1 cellular context compared by ENCODE assay signal in the genomic region with DNA sequence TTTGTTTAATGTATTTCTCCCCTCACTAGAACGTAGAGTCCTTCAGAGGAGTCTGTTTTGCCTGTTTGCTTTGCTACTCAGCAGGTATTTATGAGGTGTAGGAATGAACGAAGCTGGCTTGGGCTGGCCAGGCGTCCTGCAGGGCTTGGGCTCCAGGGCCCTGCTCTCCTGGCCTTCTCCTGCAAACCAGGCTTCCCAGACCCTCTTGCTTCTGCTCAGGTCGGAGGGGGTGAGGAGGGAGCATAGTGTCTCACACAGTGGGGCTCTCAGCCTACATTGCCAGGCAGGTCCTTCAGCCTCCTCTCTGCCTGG.
TF ChIP-seq lines count a peak whose summit lies in the region.

No MANE protein-coding gene starts in this region.

TF ChIP-seq in GM23338, 12 proteins besides CTCF, POLR2A, EP300 and RAD21:
- TF ChIP-seq POLR2AphosphoS5 (IDR thresholded peaks at IDR 0.05; ENCODE audit: low read depth), result no peak
- TF ChIP-seq, protein P1, sequence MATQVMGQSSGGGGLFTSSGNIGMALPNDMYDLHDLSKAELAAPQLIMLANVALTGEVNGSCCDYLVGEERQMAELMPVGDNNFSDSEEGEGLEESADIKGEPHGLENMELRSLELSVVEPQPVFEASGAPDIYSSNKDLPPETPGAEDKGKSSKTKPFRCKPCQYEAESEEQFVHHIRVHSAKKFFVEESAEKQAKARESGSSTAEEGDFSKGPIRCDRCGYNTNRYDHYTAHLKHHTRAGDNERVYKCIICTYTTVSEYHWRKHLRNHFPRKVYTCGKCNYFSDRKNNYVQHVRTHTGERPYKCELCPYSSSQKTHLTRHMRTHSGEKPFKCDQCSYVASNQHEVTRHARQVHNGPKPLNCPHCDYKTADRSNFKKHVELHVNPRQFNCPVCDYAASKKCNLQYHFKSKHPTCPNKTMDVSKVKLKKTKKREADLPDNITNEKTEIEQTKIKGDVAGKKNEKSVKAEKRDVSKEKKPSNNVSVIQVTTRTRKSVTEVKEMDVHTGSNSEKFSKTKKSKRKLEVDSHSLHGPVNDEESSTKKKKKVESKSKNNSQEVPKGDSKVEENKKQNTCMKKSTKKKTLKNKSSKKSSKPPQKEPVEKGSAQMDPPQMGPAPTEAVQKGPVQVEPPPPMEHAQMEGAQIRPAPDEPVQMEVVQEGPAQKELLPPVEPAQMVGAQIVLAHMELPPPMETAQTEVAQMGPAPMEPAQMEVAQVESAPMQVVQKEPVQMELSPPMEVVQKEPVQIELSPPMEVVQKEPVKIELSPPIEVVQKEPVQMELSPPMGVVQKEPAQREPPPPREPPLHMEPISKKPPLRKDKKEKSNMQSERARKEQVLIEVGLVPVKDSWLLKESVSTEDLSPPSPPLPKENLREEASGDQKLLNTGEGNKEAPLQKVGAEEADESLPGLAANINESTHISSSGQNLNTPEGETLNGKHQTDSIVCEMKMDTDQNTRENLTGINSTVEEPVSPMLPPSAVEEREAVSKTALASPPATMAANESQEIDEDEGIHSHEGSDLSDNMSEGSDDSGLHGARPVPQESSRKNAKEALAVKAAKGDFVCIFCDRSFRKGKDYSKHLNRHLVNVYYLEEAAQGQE (IDR thresholded peaks at IDR 0.05; ENCODE audit: unreplicated experiment), result no peak
- TF ChIP-seq JUNB (IDR thresholded peaks at IDR 0.05; ENCODE audit: unreplicated experiment), result no peak
- TF ChIP-seq STAT1 (IDR thresholded peaks at IDR 0.05; ENCODE audit: unreplicated experiment), result no peak
- TF ChIP-seq EZH2 (IDR thresholded peaks at IDR 0.05; ENCODE audit: low read depth, unreplicated experiment), result no peak
- TF ChIP-seq, protein P2, sequence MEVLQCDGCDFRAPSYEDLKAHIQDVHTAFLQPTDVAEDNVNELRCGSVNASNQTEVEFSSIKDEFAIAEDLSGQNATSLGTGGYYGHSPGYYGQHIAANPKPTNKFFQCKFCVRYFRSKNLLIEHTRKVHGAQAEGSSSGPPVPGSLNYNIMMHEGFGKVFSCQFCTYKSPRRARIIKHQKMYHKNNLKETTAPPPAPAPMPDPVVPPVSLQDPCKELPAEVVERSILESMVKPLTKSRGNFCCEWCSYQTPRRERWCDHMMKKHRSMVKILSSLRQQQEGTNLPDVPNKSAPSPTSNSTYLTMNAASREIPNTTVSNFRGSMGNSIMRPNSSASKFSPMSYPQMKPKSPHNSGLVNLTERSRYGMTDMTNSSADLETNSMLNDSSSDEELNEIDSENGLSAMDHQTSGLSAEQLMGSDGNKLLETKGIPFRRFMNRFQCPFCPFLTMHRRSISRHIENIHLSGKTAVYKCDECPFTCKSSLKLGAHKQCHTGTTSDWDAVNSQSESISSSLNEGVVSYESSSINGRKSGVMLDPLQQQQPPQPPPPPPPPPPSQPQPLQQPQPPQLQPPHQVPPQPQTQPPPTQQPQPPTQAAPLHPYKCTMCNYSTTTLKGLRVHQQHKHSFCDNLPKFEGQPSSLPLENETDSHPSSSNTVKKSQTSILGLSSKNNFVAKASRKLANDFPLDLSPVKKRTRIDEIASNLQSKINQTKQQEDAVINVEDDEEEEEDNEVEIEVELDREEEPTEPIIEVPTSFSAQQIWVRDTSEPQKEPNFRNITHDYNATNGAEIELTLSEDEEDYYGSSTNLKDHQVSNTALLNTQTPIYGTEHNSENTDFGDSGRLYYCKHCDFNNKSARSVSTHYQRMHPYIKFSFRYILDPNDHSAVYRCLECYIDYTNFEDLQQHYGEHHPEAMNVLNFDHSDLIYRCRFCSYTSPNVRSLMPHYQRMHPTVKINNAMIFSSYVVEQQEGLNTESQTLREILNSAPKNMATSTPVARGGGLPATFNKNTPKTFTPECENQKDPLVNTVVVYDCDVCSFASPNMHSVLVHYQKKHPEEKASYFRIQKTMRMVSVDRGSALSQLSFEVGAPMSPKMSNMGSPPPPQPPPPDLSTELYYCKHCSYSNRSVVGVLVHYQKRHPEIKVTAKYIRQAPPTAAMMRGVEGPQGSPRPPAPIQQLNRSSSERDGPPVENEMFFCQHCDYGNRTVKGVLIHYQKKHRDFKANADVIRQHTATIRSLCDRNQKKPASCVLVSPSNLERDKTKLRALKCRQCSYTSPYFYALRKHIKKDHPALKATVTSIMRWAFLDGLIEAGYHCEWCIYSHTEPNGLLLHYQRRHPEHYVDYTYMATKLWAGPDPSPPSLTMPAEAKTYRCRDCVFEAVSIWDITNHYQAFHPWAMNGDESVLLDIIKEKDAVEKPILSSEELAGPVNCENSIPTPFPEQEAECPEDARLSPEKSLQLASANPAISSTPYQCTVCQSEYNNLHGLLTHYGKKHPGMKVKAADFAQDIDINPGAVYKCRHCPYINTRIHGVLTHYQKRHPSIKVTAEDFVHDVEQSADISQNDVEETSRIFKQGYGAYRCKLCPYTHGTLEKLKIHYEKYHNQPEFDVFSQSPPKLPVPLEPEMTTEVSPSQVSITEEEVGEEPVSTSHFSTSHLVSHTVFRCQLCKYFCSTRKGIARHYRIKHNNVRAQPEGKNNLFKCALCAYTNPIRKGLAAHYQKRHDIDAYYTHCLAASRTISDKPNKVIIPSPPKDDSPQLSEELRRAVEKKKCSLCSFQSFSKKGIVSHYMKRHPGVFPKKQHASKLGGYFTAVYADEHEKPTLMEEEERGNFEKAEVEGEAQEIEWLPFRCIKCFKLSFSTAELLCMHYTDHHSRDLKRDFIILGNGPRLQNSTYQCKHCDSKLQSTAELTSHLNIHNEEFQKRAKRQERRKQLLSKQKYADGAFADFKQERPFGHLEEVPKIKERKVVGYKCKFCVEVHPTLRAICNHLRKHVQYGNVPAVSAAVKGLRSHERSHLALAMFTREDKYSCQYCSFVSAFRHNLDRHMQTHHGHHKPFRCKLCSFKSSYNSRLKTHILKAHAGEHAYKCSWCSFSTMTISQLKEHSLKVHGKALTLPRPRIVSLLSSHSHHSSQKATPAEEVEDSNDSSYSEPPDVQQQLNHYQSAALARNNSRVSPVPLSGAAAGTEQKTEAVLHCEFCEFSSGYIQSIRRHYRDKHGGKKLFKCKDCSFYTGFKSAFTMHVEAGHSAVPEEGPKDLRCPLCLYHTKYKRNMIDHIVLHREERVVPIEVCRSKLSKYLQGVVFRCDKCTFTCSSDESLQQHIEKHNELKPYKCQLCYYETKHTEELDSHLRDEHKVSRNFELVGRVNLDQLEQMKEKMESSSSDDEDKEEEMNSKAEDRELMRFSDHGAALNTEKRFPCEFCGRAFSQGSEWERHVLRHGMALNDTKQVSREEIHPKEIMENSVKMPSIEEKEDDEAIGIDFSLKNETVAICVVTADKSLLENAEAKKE (CRISPR knock-in tag; IDR thresholded peaks at IDR 0.05), result no peak
- no peak for TF ChIP-seq NANOG (IDR thresholded peaks at IDR 0.05; ENCODE audit: borderline replicate concordance)
- TF ChIP-seq, protein P3, sequence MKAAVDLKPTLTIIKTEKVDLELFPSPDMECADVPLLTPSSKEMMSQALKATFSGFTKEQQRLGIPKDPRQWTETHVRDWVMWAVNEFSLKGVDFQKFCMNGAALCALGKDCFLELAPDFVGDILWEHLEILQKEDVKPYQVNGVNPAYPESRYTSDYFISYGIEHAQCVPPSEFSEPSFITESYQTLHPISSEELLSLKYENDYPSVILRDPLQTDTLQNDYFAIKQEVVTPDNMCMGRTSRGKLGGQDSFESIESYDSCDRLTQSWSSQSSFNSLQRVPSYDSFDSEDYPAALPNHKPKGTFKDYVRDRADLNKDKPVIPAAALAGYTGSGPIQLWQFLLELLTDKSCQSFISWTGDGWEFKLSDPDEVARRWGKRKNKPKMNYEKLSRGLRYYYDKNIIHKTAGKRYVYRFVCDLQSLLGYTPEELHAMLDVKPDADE (IDR thresholded peaks at IDR 0.05), result no peak
- no peak for TF ChIP-seq ZNF331 (CRISPR knock-in tag; IDR thresholded peaks at IDR 0.05; ENCODE audit: low read depth)
- no peak for TF ChIP-seq ZNF114 (CRISPR knock-in tag; IDR thresholded peaks at IDR 0.05)
